ENCODE assay signal across 24 cellular contexts in genomic region chr13:45537506-45537905, GRCh38.
DNase-seq lines count a peak whose midpoint lies in the region; TF ChIP-seq lines count a peak whose summit lies in the region.
"Had no signal": no experiment of that assay in that cellular context is flagged by ENCODE, and none has a peak within 500 bp of the region (broad histone marks: within the 10 kb centered on the region; RNA-seq: fewer than 3 reads in every experiment).

No MANE protein-coding gene starts in this region.

- POLR2A ChIA-PET in AG04450 (lab: Yijun Ruan, JAX) = interaction anchor here (0.9 kb wide), 1 partner anchor 197 kb away, joined by 3 read pairs; no protein-coding TSS in a partner anchor

- peaks cover 27% of the 10 kb centered on the region for H3K36me3 Mint-ChIP-seq in HFFc6 (ENCODE audit: low read depth)

- H3K27me3 Mint-ChIP-seq in HFFc6 (ENCODE audit: insufficient read depth) = peaks cover 2% of the 10 kb centered on the region
- H3K27me3 Mint-ChIP-seq: IgD-negative memory B cell; stimulated activated naive B cell treated with anti-CD40 and anti-IgM and Interleukin-4, amounts not matched to agents 10 μg/mL and 1 μg/mL and 100 μg/mL, for 72 hours had no signal

- CTCF ChIA-PET in AG04450 (lab: Charles Lee) = no interaction called here

- H3K4me3 ChIP-seq in AG04450 (ENCODE audit: low read depth, low read length) (no peak overlapping the region), AG10803 (ENCODE audit: low read length) (no peak overlapping the region), fibroblast of mammary gland (ENCODE audit: control insufficient read depth, low read depth, low read length) (no peak overlapping the region)
- H3K4me3 ChIP-seq: gastroesophageal sphincter had no signal

- H3K4me1 Mint-ChIP-seq in HFFc6 (ENCODE audit: low read depth) = peaks cover 10% of the 10 kb centered on the region; the same call in 1 of the 2 replicates
- H3K4me1 Mint-ChIP-seq: CD14-positive monocyte; stimulated activated naive B cell treated with anti-CD40 and anti-IgM and Interleukin-4, amounts not matched to agents 10 μg/mL and 1 μg/mL and 100 μg/mL, for 72 hours; WTC11 had no signal

- H3K27ac Mint-ChIP-seq in HFFc6 = peak overlapping the region; percentile 4; the same call in 1 of the 2 replicates
- H3K27ac Mint-ChIP-seq: stimulated activated naive B cell treated with anti-CD40 and anti-IgM and Interleukin-4, amounts not matched to agents 10 μg/mL and 1 μg/mL and 100 μg/mL, for 72 hours; WTC11 had no signal

- peak overlapping the region; percentile 48 for H3K27ac ChIP-seq in AG04450 (ENCODE audit: low read depth, low read length)
- H3K27ac ChIP-seq: gastroesophageal sphincter, neutrophil had no signal

- no peak overlapping the region for H3K4me3 Mint-ChIP-seq in HFFc6
- H3K4me3 Mint-ChIP-seq: CD14-positive monocyte; IgD-negative memory B cell; stimulated activated naive B cell treated with anti-CD40 and anti-IgM and Interleukin-4, amounts not matched to agents 10 μg/mL and 1 μg/mL and 100 μg/mL, for 72 hours; WTC11 had no signal

- no peaks in the 10 kb centered on the region for H3K27me3 ChIP-seq in AG04450 (ENCODE audit: control insufficient read depth, insufficient read depth, low read length)
- H3K27me3 ChIP-seq: gastroesophageal sphincter, neutrophil had no signal

- H3K9me3 ChIP-seq in AG04450 (ENCODE audit: control insufficient read depth, insufficient read depth, low read length) = no peaks in the 10 kb centered on the region
- H3K9me3 ChIP-seq: gastroesophageal sphincter, neutrophil had no signal

- DNase-seq in AG04450 (ENCODE audit: low read depth, low spot score) = peak; percentile 41
- DNase-seq in AG10803 (ENCODE audit: low read depth) = peak; percentile 11
- DNase-seq in HFFc6 = no peak
- peak; percentile 62 for DNase-seq in fibroblast of mammary gland (ENCODE audit: low read depth)
- no peak for DNase-seq in NCI-H2029 (lab: John Stamatoyannopoulos, UW)
- no peak for DNase-seq in T1000 (lab: John Stamatoyannopoulos, UW)
- no peak for DNase-seq in GM03348 (ENCODE audit: low spot score)
- DNase-seq: amygdala; effector CD8-positive, alpha-beta T cell; erythroblast; hypothalamus; mesendoderm; NCI-H1105 treated with DMSO at 0.1 percent for 48 hours; NCI-H1930; NCI-H524 treated with DMSO at 0.1 percent for 48 hours; Right ventricle myocardium superior; stimulated activated CD4-positive, alpha-beta T cell treated with anti-CD3 and anti-CD28 coated beads, Interleukin-4, amount 100 ng/mL, for 24 hours; stimulated activated naive B cell treated with anti-CD40 and anti-IgM and Interleukin-4, amounts not matched to agents 10 μg/mL and 1 μg/mL and 100 μg/mL, for 72 hours; T-helper 9 cell had no signal

- no peaks in the 10 kb centered on the region for H3K9me3 Mint-ChIP-seq in HFFc6
- H3K9me3 Mint-ChIP-seq: IgD-negative memory B cell; stimulated activated naive B cell treated with anti-CD40 and anti-IgM and Interleukin-4, amounts not matched to agents 10 μg/mL and 1 μg/mL and 100 μg/mL, for 72 hours; WTC11 had no signal

- TF ChIP-seq CTCF in AG04450 (IDR thresholded peaks at IDR 0.05; ENCODE audit: low read depth, low read length) (no peak), AG10803 (conservative IDR thresholded peaks at IDR 0.05; ENCODE audit: low read length) (no peak), HFFc6 (IDR thresholded peaks at IDR 0.05) (no peak), fibroblast of mammary gland (conservative IDR thresholded peaks at IDR 0.05; ENCODE audit: control insufficient read depth, insufficient read depth, low read depth, low read length) (no peak)

Comparison
In these comparisons a context has a peak if more than half of its experiments do, and no peak if none do; other contexts are left out.
1. DNase-seq: peak in AG04450 (single experiment), AG10803 (single experiment) and fibroblast of mammary gland (single experiment); none in HFFc6 (single experiment), NCI-H2029 (single experiment), T1000 (single experiment) and GM03348 (single experiment).